ENCODE assay signal across 8 cellular contexts in the genomic region with DNA sequence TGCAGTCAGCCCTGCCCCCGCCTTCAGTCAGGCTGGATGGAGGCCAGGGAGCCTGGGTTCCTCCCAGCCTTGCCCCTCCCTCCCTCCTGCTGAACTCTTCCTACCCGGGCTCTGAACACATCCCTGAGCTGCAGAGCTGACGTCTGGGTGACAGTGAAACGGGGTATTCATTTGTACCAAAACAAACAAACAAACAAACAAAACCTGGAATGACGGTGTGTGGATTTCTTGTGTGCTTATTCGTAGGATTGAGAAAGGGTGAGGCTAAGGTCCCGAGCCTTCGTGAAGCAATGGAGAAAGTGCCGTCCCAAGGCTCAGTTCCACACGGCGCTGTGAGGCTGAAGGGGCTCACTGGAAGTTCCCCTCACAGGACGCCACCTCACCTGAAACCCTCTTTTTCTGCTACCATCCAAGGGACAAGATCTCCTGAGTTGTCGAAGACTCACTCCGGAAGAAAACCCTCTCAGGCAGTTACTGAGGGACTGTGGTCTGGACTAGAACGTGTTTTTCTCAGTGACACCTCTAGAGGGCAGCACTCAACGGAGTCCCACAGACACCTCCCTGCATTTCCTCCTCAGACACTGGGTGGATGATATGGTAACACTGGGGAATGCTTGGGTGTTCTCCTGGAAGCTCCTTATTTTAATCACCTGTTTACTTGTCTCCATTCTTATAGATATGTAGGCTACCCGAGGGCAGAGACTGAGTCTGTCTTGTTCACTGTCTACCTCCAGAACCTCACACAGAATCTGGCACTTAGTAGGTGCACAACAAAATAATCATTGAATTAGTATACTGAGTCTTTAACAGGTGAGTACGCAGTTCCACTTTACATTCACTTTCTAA. TPM values are rescaled to one million over a fixed set of nuclear protein-coding genes. Genes with fewer than 3 reads are reported as not detected.
A peak's percentile ranks its signal among the peaks of the same experiment; 100 is the strongest.
DNase-seq lines count a peak whose midpoint lies in the region; ATAC-seq, FAIRE-seq and TF ChIP-seq lines count a peak whose summit lies in the region.

No MANE protein-coding gene starts in this region.

- peak overlapping the region; percentile 64 for H3K4me2 ChIP-seq in SK-N-SH

- ATAC-seq in HG02571 (IDR thresholded peaks at IDR 0.05; ENCODE audit: unreplicated experiment), result peak; percentile 99
- ATAC-seq in heart right ventricle, result peak; percentile 87 to 99 (median 96)

- H3K4me1 Mint-ChIP-seq in activated naive CD8-positive, alpha-beta T cell treated with anti-CD3 and anti-CD28 coated beads for 36 hours, result no peaks in the 10 kb centered on the region

- no peak for TF ChIP-seq EP300 in SK-N-SH (IDR thresholded peaks at IDR 0.05; ENCODE audit: borderline replicate concordance in 1 of 2, low read depth in 1 of 2, low read length in 1 of 2)

- DNase-seq in MV-4-11 (lab: John Stamatoyannopoulos, UW) (peak; percentile 69), SK-N-SH (peak; percentile 76), heart right ventricle (peak; percentile 37 to 62), prostate gland (ENCODE audit: low spot score) (peak; percentile 71), urothelium cell line (ENCODE audit: low spot score) (peak; percentile 90)
- peak; percentile 57 for DNase-seq in activated naive CD8-positive, alpha-beta T cell treated with anti-CD3 and anti-CD28 coated beads for 36 hours

- H3K4me1 ChIP-seq in SK-N-SH (ENCODE audit: control insufficient read depth in 1 of 2, insufficient read depth in 2 of 2, low read depth in 1 of 2, low read length in 1 of 2) (peaks cover 2 to 3% of the 10 kb centered on the region in 2 experiments; a peak in 1 of 4 replicates), heart right ventricle (peaks cover 0 to 8% (median 0%) of the 10 kb centered on the region in 9 donors), prostate gland (replicated peaks) (no peaks in the 10 kb centered on the region)

- peak; percentile 74 for FAIRE-seq in urothelium cell line (lab: Jason Lieb, UNC)

- 3% methylated on average over 17 of the region's 18 CpGs for WGBS in SK-N-SH (ENCODE audit: low lambda C conversion rate)
- WGBS in heart right ventricle, 2 donors, result 12 to 16% methylated on average over 18 of the region's 18 CpGs
- 9% methylated on average over 18 of the region's 18 CpGs for WGBS in prostate gland

- H3F3A ChIP-seq in SK-N-SH (replicated peaks; ENCODE audit: insufficient read depth), result no peaks in the 10 kb centered on the region

- peak; percentile 67 for TF ChIP-seq RAD21 in SK-N-SH (IDR thresholded peaks at IDR 0.05; ENCODE audit: low read length)

- H3K36me3 Mint-ChIP-seq in activated naive CD8-positive, alpha-beta T cell treated with anti-CD3 and anti-CD28 coated beads for 36 hours, result no peaks in the 10 kb centered on the region

- H3K27ac Mint-ChIP-seq in activated naive CD8-positive, alpha-beta T cell treated with anti-CD3 and anti-CD28 coated beads for 36 hours, result no peak overlapping the region

- no peak overlapping the region; a peak in 1 of 4 replicates for H3K27ac ChIP-seq in SK-N-SH (ENCODE audit: low read depth in 2 of 2, low read length in 1 of 2)
- peak overlapping the region in 1 of 10 donors; percentile 15 for H3K27ac ChIP-seq in heart right ventricle
- peak overlapping the region; percentile 64 to 78 for H3K27ac ChIP-seq in prostate gland

- peak overlapping the region; percentile 95 for H2AFZ ChIP-seq in SK-N-SH (ENCODE audit: low read depth)

- no peak for TF ChIP-seq POLR2A in prostate gland (IDR thresholded peaks at IDR 0.05)

- H3K36me3 ChIP-seq in SK-N-SH (replicated peaks in 1 of 2; ENCODE audit: control insufficient read depth in 1 of 2, insufficient read depth in 2 of 2, low read length in 1 of 2), result no peaks in the 10 kb centered on the region
- H3K36me3 ChIP-seq in heart right ventricle, result no peaks in the 10 kb centered on the region
- H3K36me3 ChIP-seq in prostate gland, result no peaks in the 10 kb centered on the region

- H4K20me1 ChIP-seq in SK-N-SH (ENCODE audit: insufficient read depth), result no peaks in the 10 kb centered on the region

- H3K9me2 ChIP-seq in SK-N-SH, result no peaks in the 10 kb centered on the region

- CTCF ChIA-PET in SK-N-SH (lab: Yijun Ruan, JAX), result interaction anchor here (0.6 to 1.8 kb wide), 19 partner anchors 9 to 236 kb away, joined by 3 to 7 read pairs (median 3); partner anchors contain the start of gene GSTA4

- intact Hi-C loops in heart right ventricle (cut with DNase I), result loop anchor here in 2 of 10 donors (5.0 to 10.0 kb wide), 2 partner anchors 113 to 115 kb away; partner anchors contain the start of gene GSTA4 (in 2 of the 2)
- intact Hi-C loops in prostate gland (cut with DNase I), result no loop called here

- H3K4me3 Mint-ChIP-seq in activated naive CD8-positive, alpha-beta T cell treated with anti-CD3 and anti-CD28 coated beads for 36 hours, result peak overlapping the region; percentile 76

- H3K9ac ChIP-seq in SK-N-SH, result peak overlapping the region; percentile 20; the same call in 1 of the 2 replicates

- no peaks in the 10 kb centered on the region for H3K9me3 ChIP-seq in SK-N-SH
- H3K9me3 ChIP-seq in heart right ventricle, result no peaks in the 10 kb centered on the region
- no peaks in the 10 kb centered on the region for H3K9me3 ChIP-seq in prostate gland

- POLR2A ChIA-PET in SK-N-SH (lab: Yijun Ruan, JAX), result no interaction called here

- peak; percentile 60 for TF ChIP-seq CTCF in GM12801 (IDR thresholded peaks at IDR 0.05; ENCODE audit: extremely low read depth, insufficient read length)
- peak; percentile 85 for TF ChIP-seq CTCF in SK-N-SH (IDR thresholded peaks at IDR 0.05)
- peak; percentile 55 to 89 (median 85) for TF ChIP-seq CTCF in heart right ventricle (IDR thresholded peaks at IDR 0.05)
- TF ChIP-seq CTCF in prostate gland (IDR thresholded peaks at IDR 0.05), result peak in 3 of 4 experiments; percentile 72 to 84 (median 80)

- no peaks in the 10 kb centered on the region for H3K79me2 ChIP-seq in SK-N-SH (ENCODE audit: insufficient read depth)

- peak overlapping the region; percentile 55 to 64 for H3K4me3 ChIP-seq in SK-N-SH (ENCODE audit: low read depth in 2 of 2, low read length in 1 of 2)
- H3K4me3 ChIP-seq in heart right ventricle, result peak overlapping the region; percentile 19 to 63 (median 55)
- peak overlapping the region; percentile 40 to 42 for H3K4me3 ChIP-seq in prostate gland

- H3K27me3 ChIP-seq in SK-N-SH (ENCODE audit: insufficient read depth) (no peaks in the 10 kb centered on the region), heart right ventricle (no peaks in the 10 kb centered on the region), prostate gland (replicated peaks; ENCODE audit: insufficient read depth) (no peaks in the 10 kb centered on the region)

- no peaks in the 10 kb centered on the region for H3K9me3 Mint-ChIP-seq in activated naive CD8-positive, alpha-beta T cell treated with anti-CD3 and anti-CD28 coated beads for 36 hours

- no peaks in the 10 kb centered on the region for H3K27me3 Mint-ChIP-seq in activated naive CD8-positive, alpha-beta T cell treated with anti-CD3 and anti-CD28 coated beads for 36 hours

TF ChIP-seq in SK-N-SH, 30 proteins besides CTCF, POLR2A, EP300 and RAD21 (continues in another document):
- no peak for TF ChIP-seq MEF2A (IDR thresholded peaks at IDR 0.05; ENCODE audit: borderline replicate concordance, low read depth)
- peak; percentile 36; the same call in 1 of the 2 replicates for TF ChIP-seq POLR2AphosphoS5 (IDR thresholded peaks at IDR 0.05; ENCODE audit: low read depth, low read length)
- no peak for TF ChIP-seq USF1 (IDR thresholded peaks at IDR 0.05; ENCODE audit: borderline replicate concordance, low read depth)
- TF ChIP-seq, protein P1, sequence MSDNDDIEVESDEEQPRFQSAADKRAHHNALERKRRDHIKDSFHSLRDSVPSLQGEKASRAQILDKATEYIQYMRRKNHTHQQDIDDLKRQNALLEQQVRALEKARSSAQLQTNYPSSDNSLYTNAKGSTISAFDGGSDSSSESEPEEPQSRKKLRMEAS (IDR thresholded peaks at IDR 0.05; ENCODE audit: low read depth), result peak; percentile 48
- TF ChIP-seq FOSL2 (IDR thresholded peaks at IDR 0.05; ENCODE audit: borderline replicate concordance, low read depth), result no peak
- peak; percentile 41 for TF ChIP-seq SMC3 (IDR thresholded peaks at IDR 0.05; ENCODE audit: low read depth, low read length)
- TF ChIP-seq TEAD4 (IDR thresholded peaks at IDR 0.05; ENCODE audit: borderline replicate concordance, insufficient read depth), result no peak
- TF ChIP-seq TAF1 (IDR thresholded peaks at IDR 0.05; ENCODE audit: borderline replicate concordance, low read depth, low read length), result peak; percentile 23; the same call in 1 of the 2 replicates
- no peak for TF ChIP-seq FOXM1 (IDR thresholded peaks at IDR 0.05; ENCODE audit: low read depth)
- TF ChIP-seq RXRA (IDR thresholded peaks at IDR 0.05; ENCODE audit: borderline replicate concordance, low read depth), result no peak
- TF ChIP-seq NFIC (IDR thresholded peaks at IDR 0.05; ENCODE audit: borderline replicate concordance), result no peak
- TF ChIP-seq, protein P2, sequence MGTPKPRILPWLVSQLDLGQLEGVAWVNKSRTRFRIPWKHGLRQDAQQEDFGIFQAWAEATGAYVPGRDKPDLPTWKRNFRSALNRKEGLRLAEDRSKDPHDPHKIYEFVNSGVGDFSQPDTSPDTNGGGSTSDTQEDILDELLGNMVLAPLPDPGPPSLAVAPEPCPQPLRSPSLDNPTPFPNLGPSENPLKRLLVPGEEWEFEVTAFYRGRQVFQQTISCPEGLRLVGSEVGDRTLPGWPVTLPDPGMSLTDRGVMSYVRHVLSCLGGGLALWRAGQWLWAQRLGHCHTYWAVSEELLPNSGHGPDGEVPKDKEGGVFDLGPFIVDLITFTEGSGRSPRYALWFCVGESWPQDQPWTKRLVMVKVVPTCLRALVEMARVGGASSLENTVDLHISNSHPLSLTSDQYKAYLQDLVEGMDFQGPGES (IDR thresholded peaks at IDR 0.05; ENCODE audit: low read depth, low read length), result no peak

RNA-seq across cellular contexts. Expression of gene GSTA3, which starts 27.3 kb away (rescaled TPM):
- polyA plus RNA-seq in SK-N-SH (2012; rRNA removed) (not detected in 2 replicates), heart right ventricle (not detected)
- polyA plus RNA-seq in SK-N-SH (2012; cell fraction: cytosol; rRNA removed), result not detected in 2 replicates
- not detected in 2 replicates for polyA plus RNA-seq in SK-N-SH (2012; cell fraction: nucleus; rRNA removed)
- total RNA-seq in activated naive CD8-positive, alpha-beta T cell treated with anti-CD3 and anti-CD28 coated beads for 36 hours, result not detected
- total RNA-seq in heart right ventricle (not detected), prostate gland (10 to 100 TPM in 1 of 2 donors, not detected in 1; 20.2 TPM)

RNA-seq across cellular contexts. Expression of gene GSTA5, which starts 41.6 kb away (rescaled TPM):
- polyA plus RNA-seq in SK-N-SH (2012; rRNA removed) (not detected in 2 replicates), heart right ventricle (not detected)
- polyA plus RNA-seq in SK-N-SH (2012; cell fraction: cytosol; rRNA removed), result not detected in 2 replicates
- polyA plus RNA-seq in SK-N-SH (2012; cell fraction: nucleus; rRNA removed), result not detected in 2 replicates
- total RNA-seq in activated naive CD8-positive, alpha-beta T cell treated with anti-CD3 and anti-CD28 coated beads for 36 hours, result not detected
- total RNA-seq in heart right ventricle (not detected), prostate gland (not detected)

Comparison
In these comparisons a context has a peak if more than half of its experiments do, and no peak if none do; other contexts are left out.
1. H3K27ac ChIP-seq: peak in prostate gland (2 of 2); none in SK-N-SH (0 of 2).
2. Peak in every context shown above with its lines, with median percentiles within 50 percentile points of each other: CTCF ChIP-seq, DNase-seq and H3K4me3 ChIP-seq.